ENCODE assay signal across 11 cellular contexts in the genomic region with DNA sequence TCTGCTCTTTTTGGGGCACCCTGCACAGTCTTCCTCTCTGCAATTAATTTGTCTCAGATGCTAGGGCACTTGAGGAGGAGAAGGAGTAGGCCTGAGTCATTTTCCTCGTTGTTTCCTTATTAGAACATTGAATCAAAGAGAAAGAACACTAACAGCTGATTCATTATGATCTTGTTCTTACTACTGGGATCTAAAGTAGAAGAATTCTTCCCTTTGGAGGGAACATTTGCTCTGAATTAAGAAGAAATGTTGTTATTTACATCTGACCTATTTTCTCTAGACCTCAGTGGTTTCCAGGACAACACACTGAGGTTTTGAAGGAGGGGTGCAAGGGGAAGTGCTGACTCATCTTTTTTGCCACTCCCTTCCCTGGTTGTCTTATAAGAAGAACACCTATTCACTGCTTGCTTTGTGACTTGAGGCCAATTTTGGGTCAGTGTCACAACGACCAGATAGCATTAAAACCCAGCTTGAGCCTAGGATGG. TPM values are rescaled to one million over a fixed set of nuclear protein-coding genes. Genes with fewer than 3 reads are reported as not detected.
DNase-seq lines count a peak whose midpoint lies in the region; TF ChIP-seq lines count a peak whose summit lies in the region.
"Had no signal": no experiment of that assay in that cellular context is flagged by ENCODE, and none has a peak within 500 bp of the region (broad histone marks: within the 10 kb centered on the region; RNA-seq: fewer than 3 reads in every experiment).

No MANE protein-coding gene starts in this region.

- no peaks in the 10 kb centered on the region for H3K27me3 Mint-ChIP-seq in activated T-cell treated with anti-CD3 and anti-CD28 coated beads, Interleukin-2, amount 50 U/mL, for 24 hours
- no peaks in the 10 kb centered on the region for H3K27me3 Mint-ChIP-seq in endodermal cell (ENCODE audit: insufficient read depth)

- TF ChIP-seq CTCF in NB4 (IDR thresholded peaks at IDR 0.05; ENCODE audit: low read depth, low read length) (no peak), mammary epithelial cell (conservative IDR thresholded peaks at IDR 0.05 in 1 of 2, IDR thresholded peaks at IDR 0.05 in 1 of 2; ENCODE audit: extremely low read depth in 1 of 2, insufficient read depth in 1 of 2, low read depth in 1 of 2, low read length in 2 of 2) (no peak), endodermal cell (conservative IDR thresholded peaks at IDR 0.05) (no peak)

- no peaks in the 10 kb centered on the region for H3K79me2 ChIP-seq in mammary epithelial cell (ENCODE audit: insufficient read depth, low read length)

- H3K9ac ChIP-seq in mammary epithelial cell (ENCODE audit: insufficient read depth, low read length) (no peak overlapping the region), endodermal cell (ENCODE audit: extremely low read depth, low read length, poor library complexity, severe bottlenecking) (no peak overlapping the region)

- H3K4me1 ChIP-seq in mammary epithelial cell (ENCODE audit: insufficient read depth, low read length) (peaks cover 22% of the 10 kb centered on the region), endodermal cell (ENCODE audit: control insufficient read depth, insufficient read depth, low read length) (peaks cover 15% of the 10 kb centered on the region)
- H3K4me1 ChIP-seq: prostate gland had no signal

- no peak for TF ChIP-seq POLR2A in NB4 (IDR thresholded peaks at IDR 0.05; ENCODE audit: extremely low read depth, insufficient read length)

- H3K9me3 ChIP-seq in mammary epithelial cell (replicated peaks; ENCODE audit: insufficient read depth, low read length) (no peaks in the 10 kb centered on the region), endodermal cell (ENCODE audit: control insufficient read depth, low read length) (no peaks in the 10 kb centered on the region)
- H3K9me3 ChIP-seq: prostate gland had no signal

- H3K4me3 ChIP-seq in NB4 (ENCODE audit: low read depth, low read length): no peak overlapping the region
- no peak overlapping the region for H3K4me3 ChIP-seq in mammary epithelial cell (replicated peaks in 1 of 3; ENCODE audit: insufficient read depth in 1 of 3, low read depth in 2 of 3, low read length in 3 of 3)
- H3K4me3 ChIP-seq in endodermal cell (ENCODE audit: low read length): no peak overlapping the region
- H3K4me3 ChIP-seq: prostate gland had no signal

- CTCF ChIA-PET in mammary epithelial cell (lab: Charles Lee; ENCODE audit: low non-redundant PET): no interaction called here

- H3K27ac ChIP-seq in mammary epithelial cell (ENCODE audit: insufficient read depth, low read depth, low read length) (peak overlapping the region; percentile 56), endodermal cell (ENCODE audit: low read depth, low read length) (no peak overlapping the region)
- H3K27ac ChIP-seq: prostate gland had no signal

- H3K36me3 ChIP-seq in mammary epithelial cell (ENCODE audit: insufficient read depth, low read length) (no peaks in the 10 kb centered on the region), endodermal cell (ENCODE audit: control insufficient read depth, insufficient read depth, low read length) (no peaks in the 10 kb centered on the region)
- H3K36me3 ChIP-seq: prostate gland had no signal

- peak overlapping the region; percentile 88 for H3K27ac Mint-ChIP-seq in activated T-cell treated with anti-CD3 and anti-CD28 coated beads, Interleukin-2, amount 50 U/mL, for 24 hours
- no peak overlapping the region for H3K27ac Mint-ChIP-seq in endodermal cell

- DNase-seq in activated T-cell treated with anti-CD3 and anti-CD28 coated beads, Interleukin-2, amount 50 U/mL, for 24 hours: no peak
- DNase-seq in activated T-cell treated with anti-CD3 and anti-CD28 coated beads for 4 hours: no peak
- peak; percentile 75 for DNase-seq in NB4 (ENCODE audit: low read depth)
- DNase-seq in mammary epithelial cell: peak; percentile 64
- DNase-seq in renal cortical epithelial cell (ENCODE audit: low read depth): peak; percentile 81
- DNase-seq in NCI-H1417 treated with DMSO at 0.1 percent for 48 hours (lab: John Stamatoyannopoulos, UW): no peak
- no peak for DNase-seq in retina
- DNase-seq in endodermal cell: no peak
- DNase-seq: Calu3; effector CD4-positive, alpha-beta T cell had no signal

- dilution Hi-C loops in mammary epithelial cell (cut with HindIII; ENCODE audit: low sequenced_read_pairs): loop anchor here (25.0 kb wide), 1 partner anchor 99 kb away; no protein-coding TSS in a partner anchor

- in situ Hi-C loops in mammary epithelial cell (cut with MboI; ENCODE audit: low sequenced_read_pairs in 2 of 2): loop anchor here in 1 of 2 donors (10.0 kb wide), 1 partner anchor 253 kb away; no protein-coding TSS in a partner anchor

- peak overlapping the region; percentile 24 for H2AFZ ChIP-seq in mammary epithelial cell (ENCODE audit: low read depth, low read length)

- intact Hi-C loops in mammary epithelial cell (cut with micrococcal nuclease): no loop called here

- H3K4me2 ChIP-seq in mammary epithelial cell (ENCODE audit: insufficient read depth, low read depth, low read length): no peak overlapping the region

- H4K20me1 ChIP-seq in mammary epithelial cell (ENCODE audit: insufficient read depth, low read length): no peaks in the 10 kb centered on the region

- BruUV-seq in mammary epithelial cell (replicated peaks; lab: Mats Ljungman, UMichigan): no TSS peak

- H3K4me3 Mint-ChIP-seq in activated T-cell treated with anti-CD3 and anti-CD28 coated beads, Interleukin-2, amount 50 U/mL, for 24 hours: peak overlapping the region; percentile 3
- no peak overlapping the region for H3K4me3 Mint-ChIP-seq in endodermal cell

- no peaks in the 10 kb centered on the region for H3K27me3 ChIP-seq in mammary epithelial cell (ENCODE audit: insufficient read depth, low read length)
- no peaks in the 10 kb centered on the region for H3K27me3 ChIP-seq in endodermal cell (ENCODE audit: control insufficient read depth, insufficient read depth, low read length, poor library complexity, severe bottlenecking)

- H3K9me3 Mint-ChIP-seq in activated T-cell treated with anti-CD3 and anti-CD28 coated beads, Interleukin-2, amount 50 U/mL, for 24 hours: no peaks in the 10 kb centered on the region
- H3K9me3 Mint-ChIP-seq in endodermal cell: no peaks in the 10 kb centered on the region

- H3K36me3 Mint-ChIP-seq in activated T-cell treated with anti-CD3 and anti-CD28 coated beads, Interleukin-2, amount 50 U/mL, for 24 hours (ENCODE audit: low read depth): peaks cover 73% of the 10 kb centered on the region
- no peaks in the 10 kb centered on the region for H3K36me3 Mint-ChIP-seq in endodermal cell (ENCODE audit: low read depth)

- WGBS in mammary epithelial cell (ENCODE audit: low coverage, missing lambda C conversion rate): 43% methylated on average over 2 of the region's 2 CpGs
- WGBS in endodermal cell (ENCODE audit: insufficient coverage in 1 of 2, insufficient read length in 1 of 2), 2 experiments: 57 to 96% methylated on average over 1 to 2 of the region's 2 CpGs

- H3K4me1 Mint-ChIP-seq in activated T-cell treated with anti-CD3 and anti-CD28 coated beads, Interleukin-2, amount 50 U/mL, for 24 hours (ENCODE audit: low read depth): peaks cover 48% of the 10 kb centered on the region
- peaks cover 28% of the 10 kb centered on the region for H3K4me1 Mint-ChIP-seq in endodermal cell

RNA-seq across cellular contexts. Expression of a gene that starts 24.3 kb away (rescaled TPM):
- total RNA-seq in mammary epithelial cell (10 to 100 TPM; 56.2 to 56.5 TPM), renal cortical epithelial cell (149 and 189 TPM in 2 replicates), endodermal cell (10 to 100 TPM; 48.3 to 74.4 TPM)
- polyA plus RNA-seq in mammary epithelial cell: 31.9 TPM
- polyA minus RNA-seq in mammary epithelial cell: 69.8 TPM
- 41.6 TPM for polyA plus RNA-seq in endodermal cell (2013, experiment 1 of 2)
- 42.0 TPM for polyA plus RNA-seq in endodermal cell (2013, experiment 2 of 2)

Comparison
In these comparisons a context has a peak if more than half of its experiments do, and no peak if none do; other contexts are left out.
1. DNase-seq: peak in NB4 (single experiment), mammary epithelial cell (single experiment) and renal cortical epithelial cell (single experiment); none in activated T-cell treated with anti-CD3 and anti-CD28 coated beads, Interleukin-2, amount 50 U/mL, for 24 hours (single experiment), activated T-cell treated with anti-CD3 and anti-CD28 coated beads for 4 hours (single experiment), NCI-H1417 treated with DMSO at 0.1 percent for 48 hours (single experiment), retina (single experiment) and endodermal cell (single experiment).